13 cellular contexts compared by ENCODE assay signal in the genomic region with DNA sequence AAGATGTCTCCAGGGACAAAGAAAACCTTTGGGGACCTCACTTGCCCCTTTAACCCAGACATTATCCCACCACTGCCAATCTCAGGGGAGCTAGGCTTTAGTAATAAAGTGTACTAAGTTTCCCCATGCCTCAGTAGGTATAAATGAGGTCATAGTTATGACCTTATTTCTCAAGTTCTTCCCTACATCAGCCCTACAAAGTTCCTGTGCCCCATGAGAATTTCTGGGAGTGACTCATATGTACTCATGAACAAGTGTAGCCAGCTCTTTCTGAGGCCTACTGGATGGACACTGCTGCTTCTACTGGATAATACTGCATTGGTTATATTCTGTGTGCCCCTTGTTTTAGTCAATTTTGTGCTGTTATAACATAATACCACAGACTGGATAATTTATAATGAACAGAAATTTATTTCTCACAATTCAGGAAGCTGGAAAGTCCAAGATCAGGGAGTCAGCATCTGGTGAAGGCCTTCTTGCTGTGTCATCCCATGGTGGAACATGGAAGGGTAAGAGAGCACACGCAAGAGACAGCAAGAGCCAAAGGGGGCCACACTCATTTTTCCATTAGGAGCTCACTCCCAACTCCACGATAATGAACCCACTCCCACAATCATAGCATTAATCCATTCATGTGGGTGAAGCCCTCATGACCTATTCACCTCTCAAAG. TPM values are rescaled to one million over a fixed set of nuclear protein-coding genes. Genes with fewer than 3 reads are reported as not detected.
DNase-seq lines count a peak whose midpoint lies in the region; ATAC-seq and TF ChIP-seq lines count a peak whose summit lies in the region.
"Had no signal": no experiment of that assay in that cellular context is flagged by ENCODE, and none has a peak within 500 bp of the region (broad histone marks: within the 10 kb centered on the region; RNA-seq: fewer than 3 reads in every experiment).

No MANE protein-coding gene starts in this region.

- peaks cover 20% of the 10 kb centered on the region for H3K4me1 Mint-ChIP-seq in activated B cell treated with CpG ODN at 0.5 μM for 24 hours

- no peaks in the 10 kb centered on the region for H3K27me3 Mint-ChIP-seq in activated B cell treated with CpG ODN at 0.5 μM for 24 hours
- H3K27me3 Mint-ChIP-seq: activated CD4-positive, alpha-beta T cell treated with anti-CD3 and anti-CD28 coated beads for 36 hours had no signal

- H3K36me3 Mint-ChIP-seq in activated B cell treated with CpG ODN at 0.5 μM for 24 hours (ENCODE audit: low read depth), result peaks cover 3% of the 10 kb centered on the region

- DNase-seq in CD1c-positive myeloid dendritic cell (ENCODE audit: extremely low spot score), result peak; percentile 8
- no peak for DNase-seq in activated B cell treated with CpG ODN at 0.5 μM for 24 hours
- peak; percentile 80 for DNase-seq in fibroblast of the conjunctiva (ENCODE audit: low read depth)
- DNase-seq in omental fat pad (ENCODE audit: low spot score), result no peak
- DNase-seq in activated CD8-positive, alpha-beta memory T cell treated with anti-CD3 and anti-CD28 coated beads, Interleukin-2, amount 50 U/mL, for 48 hours, result no peak
- DNase-seq in Kasumi-1 (lab: John Stamatoyannopoulos, UW), result no peak
- DNase-seq: activated CD4-positive, alpha-beta T cell treated with anti-CD3 and anti-CD28 coated beads for 36 hours; activated T-cell treated with anti-CD3 and anti-CD28 coated beads, Interleukin-2, amount 50 U/mL, for 1 hour; hypothalamus; nucleus accumbens; uterus had no signal

- H3K9me3 Mint-ChIP-seq in activated B cell treated with CpG ODN at 0.5 μM for 24 hours, result no peaks in the 10 kb centered on the region

- TF ChIP-seq CTCF in activated B cell treated with CpG ODN at 0.5 μM for 24 hours (IDR thresholded peaks at IDR 0.05) (no peak), omental fat pad (IDR thresholded peaks at IDR 0.05) (no peak)

- CTCF ChIA-PET in activated B cell treated with CpG ODN at 0.5 μM for 24 hours (lab: Charles Lee), result no interaction called here

- peak; percentile 18 for ATAC-seq in activated B cell treated with CpG ODN at 0.5 μM for 24 hours (ENCODE audit: low read depth)
- peak; percentile 72 for ATAC-seq in omental fat pad (ENCODE audit: low FRiP score)
- no peak for ATAC-seq in GM18511 (IDR thresholded peaks at IDR 0.05; ENCODE audit: unreplicated experiment)
- ATAC-seq in HG03095 (IDR thresholded peaks at IDR 0.05; ENCODE audit: unreplicated experiment), result no peak
- ATAC-seq: activated CD4-positive, alpha-beta T cell treated with anti-CD3 and anti-CD28 coated beads for 36 hours had no signal

- POLR2A ChIA-PET in activated B cell treated with CpG ODN at 0.5 μM for 24 hours (lab: Charles Lee), result interaction anchor here (0.7 to 1.2 kb wide), 2 partner anchors 123 to 135 kb away, joined by 4 to 9 read pairs; no protein-coding TSS in a partner anchor

- no peak overlapping the region for H3K4me3 Mint-ChIP-seq in activated B cell treated with CpG ODN at 0.5 μM for 24 hours
- H3K4me3 Mint-ChIP-seq: activated CD4-positive, alpha-beta T cell treated with anti-CD3 and anti-CD28 coated beads for 36 hours had no signal

- no peak overlapping the region for H3K27ac Mint-ChIP-seq in activated B cell treated with CpG ODN at 0.5 μM for 24 hours
- H3K27ac Mint-ChIP-seq: activated CD4-positive, alpha-beta T cell treated with anti-CD3 and anti-CD28 coated beads for 36 hours had no signal

- intact Hi-C loops in activated B cell treated with CpG ODN at 0.5 μM for 24 hours (cut with micrococcal nuclease), result no loop called here

RNA-seq across cellular contexts. Expression of a gene that starts 25.2 kb away (rescaled TPM):
- total RNA-seq in activated B cell treated with CpG ODN at 0.5 μM for 24 hours, result 56.4 and 70.7 TPM in 2 replicates
- 10 to 100 TPM; 41.7 to 89.5 (median 59.4) TPM for total RNA-seq in omental fat pad

Comparison
In these comparisons a context has a peak if more than half of its experiments do, and no peak if none do; other contexts are left out.
1. DNase-seq: peak in CD1c-positive myeloid dendritic cell (single experiment) and fibroblast of the conjunctiva (single experiment); none in activated B cell treated with CpG ODN at 0.5 μM for 24 hours (single experiment), omental fat pad (single experiment), activated CD8-positive, alpha-beta memory T cell treated with anti-CD3 and anti-CD28 coated beads, Interleukin-2, amount 50 U/mL, for 48 hours (single experiment) and Kasumi-1 (0 of 2).
2. ATAC-seq: peak in activated B cell treated with CpG ODN at 0.5 μM for 24 hours (single experiment) and omental fat pad (single experiment); none in GM18511 (single experiment) and HG03095 (single experiment).